ENCODE assay signal across 1 cellular context in the genomic region with DNA sequence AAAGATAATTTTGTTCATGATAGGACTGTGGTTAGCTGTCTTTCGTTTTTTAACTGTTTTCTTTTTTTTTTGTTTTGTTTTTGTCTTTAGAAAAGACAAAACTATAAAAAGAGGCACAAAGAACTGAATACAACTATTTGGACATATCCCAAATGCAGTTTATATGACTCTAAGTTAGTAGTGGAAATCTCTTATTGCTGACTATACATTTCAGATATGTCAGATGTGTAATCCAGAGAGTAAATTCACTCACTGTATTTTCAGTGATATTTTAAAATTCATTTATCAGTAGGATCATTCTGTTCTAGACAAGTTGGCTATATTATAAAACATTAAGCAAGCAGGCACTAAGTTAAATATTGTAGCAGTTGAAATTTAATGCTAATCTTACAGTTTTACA.
TF ChIP-seq lines count a peak whose summit lies in the region.

No MANE protein-coding gene starts in this region.

TF ChIP-seq in HepG2, 621 proteins besides CTCF, POLR2A, EP300 and RAD21:
- TF ChIP-seq MAFK (conservative IDR thresholded peaks at IDR 0.05 in 1 of 2, IDR thresholded peaks at IDR 0.05 in 1 of 2; ENCODE audit: low read length in 2 of 2) (peak; percentile 77 to 81), MAFF (IDR thresholded peaks at IDR 0.05; ENCODE audit: low read depth, low read length) (peak; percentile 69), HMG20B (CRISPR knock-in tag; conservative IDR thresholded peaks at IDR 0.05) (no peak), SKI (IDR thresholded peaks at IDR 0.05; ENCODE audit: partially characterized antibody) (no peak)
- TF ChIP-seq, protein P1, sequence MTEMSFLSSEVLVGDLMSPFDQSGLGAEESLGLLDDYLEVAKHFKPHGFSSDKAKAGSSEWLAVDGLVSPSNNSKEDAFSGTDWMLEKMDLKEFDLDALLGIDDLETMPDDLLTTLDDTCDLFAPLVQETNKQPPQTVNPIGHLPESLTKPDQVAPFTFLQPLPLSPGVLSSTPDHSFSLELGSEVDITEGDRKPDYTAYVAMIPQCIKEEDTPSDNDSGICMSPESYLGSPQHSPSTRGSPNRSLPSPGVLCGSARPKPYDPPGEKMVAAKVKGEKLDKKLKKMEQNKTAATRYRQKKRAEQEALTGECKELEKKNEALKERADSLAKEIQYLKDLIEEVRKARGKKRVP (CRISPR knock-in tag; IDR thresholded peaks at IDR 0.05) = no peak
